In the genomic region with DNA sequence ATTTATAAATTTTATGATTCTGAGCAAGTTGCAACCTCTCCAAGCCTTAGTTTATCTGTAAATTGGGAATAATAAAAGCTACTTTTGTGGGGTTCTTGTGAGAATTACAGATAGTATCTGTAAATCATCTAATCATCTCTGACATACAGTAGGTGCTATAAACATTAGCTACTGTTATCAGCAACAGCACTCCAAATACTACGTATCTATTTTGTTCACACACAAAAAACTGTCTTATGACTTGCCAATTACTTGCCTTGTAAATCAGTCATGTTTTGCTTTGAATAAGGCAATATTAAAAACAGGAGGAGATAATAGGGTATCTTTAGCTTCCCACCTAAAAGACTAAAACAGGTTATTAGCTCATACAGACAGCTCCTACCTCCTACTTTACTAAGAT, we compare ENCODE assay signal across 20 cellular contexts. TPM values are rescaled to one million over a fixed set of nuclear protein-coding genes. Genes with fewer than 3 reads are reported as not detected.
A peak's percentile ranks its signal among the peaks of the same experiment; 100 is the strongest.
DNase-seq lines count a peak whose midpoint lies in the region; ATAC-seq, FAIRE-seq and TF ChIP-seq lines count a peak whose summit lies in the region.
"Had no signal": no experiment of that assay in that cellular context is flagged by ENCODE, and none has a peak within 500 bp of the region (broad histone marks: within the 10 kb centered on the region; RNA-seq: fewer than 3 reads in every experiment).

No MANE protein-coding gene starts in this region.

- H3K27me3 ChIP-seq in A673 (replicated peaks; ENCODE audit: insufficient read depth, low read depth, low read length, poor library complexity) (no peaks in the 10 kb centered on the region), K562 (ENCODE audit: control insufficient read depth in 2 of 2, insufficient read depth in 2 of 2, low read length in 2 of 2) (no peaks in the 10 kb centered on the region)

- BruUV-seq in A673 (replicated peaks; lab: Mats Ljungman, UMichigan) (no TSS peak), K562 (replicated peaks; lab: Mats Ljungman, UMichigan) (no TSS peak)

- POLR2A ChIA-PET in A673 (lab: Charles Lee; ENCODE audit: low non-redundant PET), result no interaction called here
- POLR2A ChIA-PET in HEK293 (lab: Yijun Ruan, JAX), result no interaction called here
- POLR2A ChIA-PET in K562 (lab: Yijun Ruan, JAX), result interaction anchor here (0.9 kb wide), 1 partner anchor 123 kb away, joined by 3 read pairs; no protein-coding TSS in a partner anchor

- no peak for TF ChIP-seq POLR2A in K562 (conservative IDR thresholded peaks at IDR 0.05)

- intact Hi-C loops in A673 (cut with micrococcal nuclease; ENCODE audit: unreplicated experiment), result loop anchor here (2.0 to 10.0 kb wide), 4 partner anchors 181 to 1491 kb away; no protein-coding TSS in a partner anchor
- intact Hi-C loops in K562 (cut with micrococcal nuclease), result loop anchor here (5.0 kb wide), 1 partner anchor 539 kb away; no protein-coding TSS in a partner anchor

- H3K4me3 ChIP-seq in A673 (ENCODE audit: low read depth, low read length, poor library complexity, severe bottlenecking) (peak overlapping the region; percentile 34), HEK293 (ENCODE audit: low read depth, low read length) (no peak overlapping the region), K562 (no peak overlapping the region)
- H3K4me3 ChIP-seq: GM12878, GM23338, HAP-1 had no signal

- no peaks in the 10 kb centered on the region for H3K9me3 Mint-ChIP-seq in naive B cell
- H3K9me3 Mint-ChIP-seq: CD8-positive, alpha-beta T cell; GM23338 had no signal

- peaks cover 16% of the 10 kb centered on the region for H3K79me2 ChIP-seq in K562 (ENCODE audit: control insufficient read depth, insufficient read depth, low read length)

- no peaks in the 10 kb centered on the region for H3K27me3 Mint-ChIP-seq in naive B cell

- in situ Hi-C loops in K562 (cut with MboI), result no loop called here

- FAIRE-seq in K562 (lab: Jason Lieb, UNC), result no peak
- FAIRE-seq: A204.1, GM12878, GM19239 had no signal

- no peak overlapping the region for H2AFZ ChIP-seq in K562 (ENCODE audit: low read depth, low read length)
- H2AFZ ChIP-seq: GM23338 had no signal

- TF ChIP-seq CTCF in A673 (conservative IDR thresholded peaks at IDR 0.05; ENCODE audit: low read depth, low read length), result no peak
- no peak for TF ChIP-seq CTCF in HEK293 (tag by site-specific recombination; IDR thresholded peaks at IDR 0.05)
- TF ChIP-seq CTCF in K562 (IDR thresholded peaks at IDR 0.05 in 2 of 3, conservative IDR thresholded peaks at IDR 0.05 in 1 of 3; ENCODE audit: insufficient read depth in 2 of 3, low read depth in 1 of 3, low read length in 3 of 3), result no peak

- no peaks in the 10 kb centered on the region for H3K36me3 Mint-ChIP-seq in naive B cell

- WGBS in K562 (ENCODE audit: insufficient coverage, low coverage, missing lambda C conversion rate), result 16% methylated on average over 1 of the region's 1 CpG

- no peak for TF ChIP-seq RAD21 in K562 (CRISPR knock-in tag; conservative IDR thresholded peaks at IDR 0.05 in 1 of 2, IDR thresholded peaks at IDR 0.05 in 1 of 2)

- H3K4me2 ChIP-seq in K562 (ENCODE audit: insufficient read depth, low read length), result no peak overlapping the region
- H3K4me2 ChIP-seq: GM23338 had no signal

- H3K27ac ChIP-seq in A673 (ENCODE audit: low read depth, low read length, poor library complexity, severe bottlenecking) (peak overlapping the region; percentile 11), HEK293 (ENCODE audit: extremely low read depth, low read depth, low read length) (no peak overlapping the region), K562 (ENCODE audit: extremely low read depth, low read depth, low read length) (no peak overlapping the region)
- H3K27ac ChIP-seq: 22Rv1 had no signal

- H3K9ac ChIP-seq in K562 (ENCODE audit: insufficient read depth in 1 of 2, low read depth in 2 of 2, low read length in 2 of 2), result no peak overlapping the region

- H3K4me3 Mint-ChIP-seq in naive B cell, result no peak overlapping the region
- H3K4me3 Mint-ChIP-seq: CD8-positive, alpha-beta T cell; GM23338 had no signal

- peaks cover 8 to 27% (median 25%) of the 10 kb centered on the region in 3 donors for H3K4me1 Mint-ChIP-seq in naive B cell

- no peak for ATAC-seq in K562
- no peak for ATAC-seq in naive B cell (ENCODE audit: low read depth in 2 of 2)
- no peak for ATAC-seq in GM19463 (IDR thresholded peaks at IDR 0.05; ENCODE audit: unreplicated experiment)
- ATAC-seq: CD8-positive, alpha-beta T cell; GM12878; GM23338 had no signal

- H3K9me3 ChIP-seq in A673 (ENCODE audit: low read depth, low read length, poor library complexity, severe bottlenecking), result no peaks in the 10 kb centered on the region
- no peaks in the 10 kb centered on the region for H3K9me3 ChIP-seq in HEK293 (ENCODE audit: control insufficient read depth, insufficient read depth, low read depth, low read length)
- no peaks in the 10 kb centered on the region for H3K9me3 ChIP-seq in K562 (replicated peaks; ENCODE audit: control insufficient read depth, insufficient read depth, low read depth, low read length)
- H3K9me3 ChIP-seq: Caco-2, HAP-1 had no signal

- H3K36me3 ChIP-seq in A673 (ENCODE audit: insufficient read depth, low read length, poor library complexity, severe bottlenecking), result no peaks in the 10 kb centered on the region
- H3K36me3 ChIP-seq in HEK293 (ENCODE audit: control insufficient read depth in 2 of 2, insufficient read depth in 1 of 2, low read length in 2 of 2), result peaks cover 0 to 4% of the 10 kb centered on the region in 2 experiments; a peak in 1 of 3 replicates
- H3K36me3 ChIP-seq in K562 (ENCODE audit: control insufficient read depth, insufficient read depth, low read length), result peaks cover 20% of the 10 kb centered on the region; the same call in 2 of the 3 replicates

- H3K9me1 ChIP-seq in K562 (ENCODE audit: control insufficient read depth, insufficient read depth, low read length), result no peaks in the 10 kb centered on the region

- H3K4me1 ChIP-seq in A673 (ENCODE audit: insufficient read depth, low read length, poor library complexity, severe bottlenecking) (peaks cover 76% of the 10 kb centered on the region), HEK293 (ENCODE audit: control insufficient read depth, insufficient read depth, low read length) (peaks cover 17% of the 10 kb centered on the region), K562 (replicated peaks in 1 of 2; ENCODE audit: control insufficient read depth in 2 of 2, insufficient read depth in 2 of 2, low read length in 2 of 2) (peaks cover 9 to 43% of the 10 kb centered on the region in 2 experiments)
- H3K4me1 ChIP-seq: Caco-2, HAP-1 had no signal

- no peaks in the 10 kb centered on the region for H4K20me1 ChIP-seq in K562 (replicated peaks; ENCODE audit: control insufficient read depth, insufficient read depth, low read length)

- TF ChIP-seq EP300 in K562 (IDR thresholded peaks at IDR 0.05; ENCODE audit: low read length), result 0 out of 2 replicates have a peak, but pooled peaks have one; percentile 6

- CTCF ChIA-PET in A673 (lab: Charles Lee), result no interaction called here
- CTCF ChIA-PET in HEK293 (lab: Yijun Ruan, JAX), result interaction anchor here (0.6 to 2.2 kb wide), 7 partner anchors 10 to 1559 kb away, joined by 3 to 5 read pairs (median 3); no protein-coding TSS in a partner anchor
- CTCF ChIA-PET in K562 (lab: Yijun Ruan, JAX; ENCODE audit: low intra/inter-chr PET ratio), result no interaction called here

- no peak for DNase-seq in A673 (ENCODE audit: low spot score)
- DNase-seq in K562 (ENCODE audit: extremely low read depth in 1 of 4, low spot score in 3 of 4), result no peak
- DNase-seq in naive B cell, result no peak
- DNase-seq in AG08395 (ENCODE audit: low spot score), result no peak
- DNase-seq in NCI-H748 (lab: John Stamatoyannopoulos, UW; ENCODE audit: unreplicated experiment), result no peak
- DNase-seq in DMS 273 treated with DMSO at 0.1 percent for 48 hours (lab: John Stamatoyannopoulos, UW), result no peak
- DNase-seq: ACHN; Caco-2; CD8-positive, alpha-beta T cell; DMS79; EL; GDM1 had no signal

- peak overlapping the region in 4 of 6 donors; percentile 12 to 81 (median 42) for H3K27ac Mint-ChIP-seq in naive B cell
- H3K27ac Mint-ChIP-seq: CD8-positive, alpha-beta T cell; GM23338 had no signal

TF ChIP-seq in K562, 482 proteins besides CTCF, POLR2A, EP300 and RAD21 (continues in another document):
- TF ChIP-seq ILK (tag; IDR thresholded peaks at IDR 0.05; ENCODE audit: borderline replicate concordance, low read depth), result no peak
- TF ChIP-seq ADNP (tag; IDR thresholded peaks at IDR 0.05), result 0 out of 2 replicates have a peak, but pooled peaks have one; percentile 48
- TF ChIP-seq CBFB (CRISPR knock-in tag; IDR thresholded peaks at IDR 0.05), result no peak
- no peak for TF ChIP-seq CREB3L1 (IDR thresholded peaks at IDR 0.05; ENCODE audit: borderline replicate concordance, low read depth)

RNA-seq across cellular contexts. Expression of gene DTNBP1, which starts 36.7 kb away (rescaled TPM):
- total RNA-seq in A673 (2021), result 25.7 and 28.2 TPM in 2 replicates
- 29.2 and 29.4 TPM in 2 replicates for total RNA-seq in K562 (2011; cell fraction: chromatin; rRNA removed; ENCODE audit: low replicate concordance)
- 15.7 and 16.3 TPM in 2 replicates for total RNA-seq in K562 (2011; cell fraction: nucleolus; rRNA removed)
- total RNA-seq in K562 (2011; cell fraction: nucleoplasm; rRNA removed), result 24.2 and 31.1 TPM in 2 replicates
- 17.8 and 18.2 TPM in 2 replicates for total RNA-seq in K562 (2014; rRNA removed)
- 15.2 and 16.7 TPM in 2 replicates for total RNA-seq in K562 (2014; rRNA removed; fragmentation: Illumina TruSeq; extraction: Trizol)
- 20.4 and 20.7 TPM in 2 replicates for total RNA-seq in K562 (2015; rRNA removed; fragmentation: Illumina TruSeq; extraction: Trizol)
- 37.1 and 37.7 TPM in 2 replicates for total RNA-seq in K562 (2021)
- polyA plus RNA-seq in K562 (2011; rRNA removed), result 34.4 and 44.1 TPM in 2 replicates
- polyA plus RNA-seq in K562 (2011; cell fraction: cytosol; rRNA removed), result 45.5 and 47.8 TPM in 2 replicates
- 22.0 and 27.6 TPM in 2 replicates for polyA plus RNA-seq in K562 (2011; cell fraction: nucleus; rRNA removed)
- polyA plus RNA-seq in K562 (2012), result 50.7 and 54.0 TPM in 2 replicates
- 40.8 and 54.5 TPM in 2 replicates for polyA plus RNA-seq in K562 (2014; fragmentation: Illumina TruSeq; extraction: Trizol)
- 10 to 100 TPM; 20.2 to 21.4 TPM for polyA plus RNA-seq in K562 (2014; fragmentation: Nextera tagmentation; extraction: Ambion mirVana)
- polyA plus RNA-seq in K562 (2014; rRNA removed), result 42.1 and 45.4 TPM in 2 replicates
- 19.4 and 24.8 TPM in 2 replicates for polyA minus RNA-seq in K562 (2011; rRNA and poly(A)+ RNA removed)
- polyA minus RNA-seq in K562 (2011; cell fraction: cytosol; rRNA and poly(A)+ RNA removed), result 13.0 and 18.5 TPM in 2 replicates
- 7.4 and 12.0 TPM in 2 replicates for polyA minus RNA-seq in K562 (2011; cell fraction: nucleus; rRNA and poly(A)+ RNA removed)
- 100 to 1,000 TPM in 1 of 6 donors, 10 to 100 TPM in 5; 60.2 to 108 (median 77.4) TPM for polyA plus RNA-seq in naive B cell (ENCODE audit: low read depth in 6 of 6)
